In the genomic region with DNA sequence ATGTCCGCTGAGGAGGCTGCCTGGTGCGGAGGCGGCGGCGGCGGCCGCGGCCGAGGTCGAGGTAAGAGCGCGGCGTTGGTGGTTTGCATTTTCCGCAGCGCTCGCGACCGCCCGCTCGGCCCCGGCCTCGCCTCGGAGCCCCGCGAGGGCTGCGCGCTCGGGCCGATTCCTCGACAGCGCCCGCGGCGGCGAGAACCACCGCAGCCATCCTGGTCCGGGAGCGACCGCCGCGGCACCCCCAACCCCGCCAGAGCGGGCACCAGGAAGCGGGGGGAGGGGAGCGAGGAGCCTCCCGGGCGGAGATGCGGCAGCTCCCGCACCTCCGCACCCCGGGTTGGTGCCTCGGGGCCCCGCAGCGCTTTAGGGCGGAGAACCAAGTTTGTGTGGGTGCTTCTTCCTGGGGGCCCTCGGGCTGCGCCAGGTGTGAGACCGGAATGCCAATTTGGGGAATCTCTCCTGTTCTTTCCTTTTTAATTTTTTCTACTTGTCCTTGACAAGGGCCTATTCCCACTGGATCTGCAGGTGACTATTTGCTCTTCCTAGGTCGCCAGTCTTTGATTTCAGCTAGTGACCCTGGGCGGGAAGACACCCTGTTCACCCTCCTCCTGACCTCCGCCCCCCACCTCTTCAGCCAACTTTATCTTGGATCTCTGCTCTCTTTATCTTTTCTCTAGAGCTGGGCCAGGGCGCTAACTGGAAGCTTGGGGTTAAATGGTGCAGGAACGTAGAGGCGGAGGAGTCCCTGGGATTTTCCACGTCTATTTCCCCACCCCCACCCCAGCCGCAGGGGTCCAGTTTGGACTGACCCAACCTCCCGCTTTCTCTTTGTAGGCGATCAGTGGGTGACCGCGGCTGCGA, we compare ENCODE assay signal across 1 cellular context.
TF ChIP-seq lines count a peak whose summit lies in the region.

Gene SOCS2 (plus strand): TSS at position 822 of the 858 bp plus-strand sequence. CDS start 223 bp downstream, outside the sequence.

TF ChIP-seq in K562, 482 proteins besides CTCF, POLR2A, EP300 and RAD21 (continued from another document and continues in another):
- TF ChIP-seq MGA (IDR thresholded peaks at IDR 0.05) (no peak), RAD51 (IDR thresholded peaks at IDR 0.05; ENCODE audit: borderline replicate concordance, low read depth) (no peak), ZNF766 (CRISPR knock-in tag; conservative IDR thresholded peaks at IDR 0.05) (no peak), SP1 (CRISPR knock-in tag; IDR thresholded peaks at IDR 0.05) (no peak), CREBBP (IDR thresholded peaks at IDR 0.05; ENCODE audit: low read depth, low read length) (no peak), E2F1 (CRISPR knock-in tag; IDR thresholded peaks at IDR 0.05) (no peak), ZNF311 (CRISPR knock-in tag; IDR thresholded peaks at IDR 0.05) (no peak), ELF2 (CRISPR knock-in tag; IDR thresholded peaks at IDR 0.05) (peak; percentile 58; the same call in 1 of the 2 replicates), THRAP3 (IDR thresholded peaks at IDR 0.05; ENCODE audit: borderline replicate concordance) (no peak), HEY1 (CRISPR knock-in tag; IDR thresholded peaks at IDR 0.05; ENCODE audit: borderline replicate concordance) (no peak), CSDE1 (IDR thresholded peaks at IDR 0.05) (no peak), BRF2 (IDR thresholded peaks at IDR 0.05; ENCODE audit: borderline replicate concordance, insufficient read depth, insufficient read length) (no peak), ZNF384 (IDR thresholded peaks at IDR 0.05; ENCODE audit: low read depth, low read length) (no peak), ZFPM2 (CRISPR knock-in tag; IDR thresholded peaks at IDR 0.05) (no peak), ZFX (CRISPR knock-in tag; IDR thresholded peaks at IDR 0.05) (no peak), ZNF561 (CRISPR knock-in tag; conservative IDR thresholded peaks at IDR 0.05) (no peak), SMAD1 (IDR thresholded peaks at IDR 0.05; ENCODE audit: low read depth, low read length, partially characterized antibody) (peak; percentile 16), ZNF707 (CRISPR knock-in tag; conservative IDR thresholded peaks at IDR 0.05) (no peak), HOXB6 (CRISPR knock-in tag; IDR thresholded peaks at IDR 0.05; ENCODE audit: borderline replicate concordance) (no peak), PTRF (tag; IDR thresholded peaks at IDR 0.05) (no peak), GTF2F1 (IDR thresholded peaks at IDR 0.05; ENCODE audit: low read depth, low read length) (no peak), FOSL1 (tag; conservative IDR thresholded peaks at IDR 0.05) (no peak)
- TF ChIP-seq, protein P1, sequence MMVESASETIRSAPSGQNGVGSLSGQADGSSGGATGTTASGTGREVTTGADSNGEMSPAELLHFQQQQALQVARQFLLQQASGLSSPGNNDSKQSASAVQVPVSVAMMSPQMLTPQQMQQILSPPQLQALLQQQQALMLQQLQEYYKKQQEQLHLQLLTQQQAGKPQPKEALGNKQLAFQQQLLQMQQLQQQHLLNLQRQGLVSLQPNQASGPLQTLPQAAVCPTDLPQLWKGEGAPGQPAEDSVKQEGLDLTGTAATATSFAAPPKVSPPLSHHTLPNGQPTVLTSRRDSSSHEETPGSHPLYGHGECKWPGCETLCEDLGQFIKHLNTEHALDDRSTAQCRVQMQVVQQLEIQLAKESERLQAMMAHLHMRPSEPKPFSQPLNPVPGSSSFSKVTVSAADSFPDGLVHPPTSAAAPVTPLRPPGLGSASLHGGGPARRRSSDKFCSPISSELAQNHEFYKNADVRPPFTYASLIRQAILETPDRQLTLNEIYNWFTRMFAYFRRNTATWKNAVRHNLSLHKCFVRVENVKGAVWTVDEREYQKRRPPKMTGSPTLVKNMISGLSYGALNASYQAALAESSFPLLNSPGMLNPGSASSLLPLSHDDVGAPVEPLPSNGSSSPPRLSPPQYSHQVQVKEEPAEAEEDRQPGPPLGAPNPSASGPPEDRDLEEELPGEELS (CRISPR knock-in tag; IDR thresholded peaks at IDR 0.05; ENCODE audit: borderline replicate concordance), result no peak
- TF ChIP-seq, protein P2, sequence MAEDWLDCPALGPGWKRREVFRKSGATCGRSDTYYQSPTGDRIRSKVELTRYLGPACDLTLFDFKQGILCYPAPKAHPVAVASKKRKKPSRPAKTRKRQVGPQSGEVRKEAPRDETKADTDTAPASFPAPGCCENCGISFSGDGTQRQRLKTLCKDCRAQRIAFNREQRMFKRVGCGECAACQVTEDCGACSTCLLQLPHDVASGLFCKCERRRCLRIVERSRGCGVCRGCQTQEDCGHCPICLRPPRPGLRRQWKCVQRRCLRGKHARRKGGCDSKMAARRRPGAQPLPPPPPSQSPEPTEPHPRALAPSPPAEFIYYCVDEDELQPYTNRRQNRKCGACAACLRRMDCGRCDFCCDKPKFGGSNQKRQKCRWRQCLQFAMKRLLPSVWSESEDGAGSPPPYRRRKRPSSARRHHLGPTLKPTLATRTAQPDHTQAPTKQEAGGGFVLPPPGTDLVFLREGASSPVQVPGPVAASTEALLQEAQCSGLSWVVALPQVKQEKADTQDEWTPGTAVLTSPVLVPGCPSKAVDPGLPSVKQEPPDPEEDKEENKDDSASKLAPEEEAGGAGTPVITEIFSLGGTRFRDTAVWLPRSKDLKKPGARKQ (CRISPR knock-in tag; IDR thresholded peaks at IDR 0.05), result no peak
- TF ChIP-seq, protein P3, sequence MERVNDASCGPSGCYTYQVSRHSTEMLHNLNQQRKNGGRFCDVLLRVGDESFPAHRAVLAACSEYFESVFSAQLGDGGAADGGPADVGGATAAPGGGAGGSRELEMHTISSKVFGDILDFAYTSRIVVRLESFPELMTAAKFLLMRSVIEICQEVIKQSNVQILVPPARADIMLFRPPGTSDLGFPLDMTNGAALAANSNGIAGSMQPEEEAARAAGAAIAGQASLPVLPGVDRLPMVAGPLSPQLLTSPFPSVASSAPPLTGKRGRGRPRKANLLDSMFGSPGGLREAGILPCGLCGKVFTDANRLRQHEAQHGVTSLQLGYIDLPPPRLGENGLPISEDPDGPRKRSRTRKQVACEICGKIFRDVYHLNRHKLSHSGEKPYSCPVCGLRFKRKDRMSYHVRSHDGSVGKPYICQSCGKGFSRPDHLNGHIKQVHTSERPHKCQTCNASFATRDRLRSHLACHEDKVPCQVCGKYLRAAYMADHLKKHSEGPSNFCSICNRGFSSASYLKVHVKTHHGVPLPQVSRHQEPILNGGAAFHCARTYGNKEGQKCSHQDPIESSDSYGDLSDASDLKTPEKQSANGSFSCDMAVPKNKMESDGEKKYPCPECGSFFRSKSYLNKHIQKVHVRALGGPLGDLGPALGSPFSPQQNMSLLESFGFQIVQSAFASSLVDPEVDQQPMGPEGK (CRISPR knock-in tag; IDR thresholded peaks at IDR 0.05; ENCODE audit: borderline replicate concordance), result no peak
